16 cellular contexts compared by ENCODE assay signal in genomic region chr5:147439253-147439652, GRCh38.
A peak's percentile ranks its signal among the peaks of the same experiment; 100 is the strongest.
DNase-seq lines count a peak whose midpoint lies in the region; ATAC-seq and TF ChIP-seq lines count a peak whose summit lies in the region.
"Had no signal": no experiment of that assay in that cellular context is flagged by ENCODE, and none has a peak within 500 bp of the region (broad histone marks: within the 10 kb centered on the region; RNA-seq: fewer than 3 reads in every experiment).

No MANE protein-coding gene starts in this region.

- H3K79me1 ChIP-seq in mesendoderm (ENCODE audit: low read length), result peaks cover 2% of the 10 kb centered on the region

- no peak overlapping the region for H2AK5ac ChIP-seq in mesendoderm (ENCODE audit: low read length)

- H3K23ac ChIP-seq in mesendoderm (ENCODE audit: low read length), result no peak overlapping the region

- H3K18ac ChIP-seq in mesendoderm (ENCODE audit: low read length), result no peak overlapping the region

- no peak overlapping the region for H4K8ac ChIP-seq in mesendoderm (ENCODE audit: low read depth, low read length)

- no peaks in the 10 kb centered on the region for H3K9me3 Mint-ChIP-seq in activated CD8-positive, alpha-beta T cell treated with anti-CD3 and anti-CD28 coated beads for 36 hours
- H3K9me3 Mint-ChIP-seq: nephron had no signal

- ATAC-seq in right cardiac atrium (peak; percentile 50 to 58), left ventricle myocardium superior (no peak), HG03097 (IDR thresholded peaks at IDR 0.05; ENCODE audit: low FRiP score, unreplicated experiment) (no peak)
- no peak for ATAC-seq in activated CD8-positive, alpha-beta T cell treated with anti-CD3 and anti-CD28 coated beads for 36 hours

- H3K27ac ChIP-seq in right cardiac atrium (ENCODE audit: low read length) (peak overlapping the region; percentile 27), SJSA1 (peak overlapping the region; percentile 13; the same call in 1 of the 2 replicates), mesendoderm (ENCODE audit: low read depth, low read length) (no peak overlapping the region)
- H3K27ac ChIP-seq: right atrium auricular region, thoracic aorta, WERI-Rb-1 had no signal

- no peak overlapping the region for H2BK15ac ChIP-seq in mesendoderm (replicated peaks; ENCODE audit: low read depth)

- no peak overlapping the region for H3K56ac ChIP-seq in mesendoderm (ENCODE audit: low read length)

- POLR2A ChIA-PET in activated CD8-positive, alpha-beta T cell treated with anti-CD3 and anti-CD28 coated beads for 36 hours (lab: Charles Lee), result no interaction called here

- no peak overlapping the region for H4K5ac ChIP-seq in mesendoderm (ENCODE audit: low read length)

- intact Hi-C loops in right cardiac atrium (cut with DNase I) (no loop called here), left ventricle myocardium superior (cut with micrococcal nuclease) (no loop called here)
- intact Hi-C loops in activated CD8-positive, alpha-beta T cell treated with anti-CD3 and anti-CD28 coated beads for 36 hours (cut with micrococcal nuclease), result no loop called here

- H3K9me3 ChIP-seq in right cardiac atrium (ENCODE audit: control insufficient read depth, low read length) (no peaks in the 10 kb centered on the region), SJSA1 (replicated peaks) (no peaks in the 10 kb centered on the region)
- H3K9me3 ChIP-seq: right atrium auricular region, thoracic aorta had no signal

- H3K4me3 ChIP-seq in right cardiac atrium (ENCODE audit: low read length) (no peak overlapping the region), SJSA1 (no peak overlapping the region), foreskin fibroblast (ENCODE audit: low read depth in 1 of 2, low read length in 2 of 2) (no peak overlapping the region), mesendoderm (ENCODE audit: low read length) (no peak overlapping the region)
- H3K4me3 ChIP-seq: right atrium auricular region, thoracic aorta had no signal

- no peak overlapping the region for H2BK5ac ChIP-seq in mesendoderm (ENCODE audit: low read length)

- H3K27me3 Mint-ChIP-seq in activated CD8-positive, alpha-beta T cell treated with anti-CD3 and anti-CD28 coated beads for 36 hours, result peaks cover 18% of the 10 kb centered on the region

- H3K4me3 Mint-ChIP-seq in activated CD8-positive, alpha-beta T cell treated with anti-CD3 and anti-CD28 coated beads for 36 hours, result no peak overlapping the region
- H3K4me3 Mint-ChIP-seq: nephron had no signal

- H3K36me3 ChIP-seq in SJSA1 (no peaks in the 10 kb centered on the region), mesendoderm (ENCODE audit: control insufficient read depth, insufficient read depth, low read length) (no peaks in the 10 kb centered on the region)
- H3K36me3 ChIP-seq: right atrium auricular region, thoracic aorta had no signal

- no peaks in the 10 kb centered on the region for H3K4me1 Mint-ChIP-seq in activated CD8-positive, alpha-beta T cell treated with anti-CD3 and anti-CD28 coated beads for 36 hours (ENCODE audit: low read depth)

- H2BK120ac ChIP-seq in mesendoderm (ENCODE audit: low read depth, low read length), result no peak overlapping the region

- peaks cover 11% of the 10 kb centered on the region for H3K79me2 ChIP-seq in mesendoderm (ENCODE audit: control insufficient read depth, insufficient read depth, low read length)

- H3K9ac ChIP-seq in mesendoderm (ENCODE audit: low read length), result no peak overlapping the region

- no peak overlapping the region for H3K4ac ChIP-seq in mesendoderm (ENCODE audit: low read depth, low read length)

- WGBS in right cardiac atrium, result 80% methylated on average over 2 of the region's 2 CpGs
- 100% methylated on average over 1 of the region's 2 CpGs for WGBS in mesendoderm (ENCODE audit: extremely low coverage, insufficient coverage, low lambda C conversion rate)

- peaks cover 9% of the 10 kb centered on the region for H3K4me1 ChIP-seq in right cardiac atrium (ENCODE audit: control insufficient read depth, insufficient read depth, low read length)
- H3K4me1 ChIP-seq in SJSA1 (replicated peaks), result peaks cover 14% of the 10 kb centered on the region
- H3K4me1 ChIP-seq in mesendoderm (ENCODE audit: control insufficient read depth, low read depth, low read length), result peaks cover 3% of the 10 kb centered on the region

- CTCF ChIA-PET in activated CD8-positive, alpha-beta T cell treated with anti-CD3 and anti-CD28 coated beads for 36 hours (lab: Charles Lee), result no interaction called here

- TF ChIP-seq CTCF in foreskin fibroblast (IDR thresholded peaks at IDR 0.05; ENCODE audit: low read depth, low read length), result no peak
- TF ChIP-seq CTCF in activated CD8-positive, alpha-beta T cell treated with anti-CD3 and anti-CD28 coated beads for 36 hours (IDR thresholded peaks at IDR 0.05), result no peak

- no peak overlapping the region for H3K4me2 ChIP-seq in mesendoderm (ENCODE audit: low read length)

- no peaks in the 10 kb centered on the region for H3K36me3 Mint-ChIP-seq in activated CD8-positive, alpha-beta T cell treated with anti-CD3 and anti-CD28 coated beads for 36 hours (ENCODE audit: low read depth)

- DNase-seq in right cardiac atrium (no peak), left ventricle myocardium superior (no peak), SJSA1 (ENCODE audit: low read depth in 1 of 2, low spot score in 2 of 2) (peak; percentile 62 to 66), foreskin fibroblast (peak; percentile 37 to 41), COLO829 (ENCODE audit: low spot score) (no peak), mesendoderm (no peak)
- no peak for DNase-seq in activated CD8-positive, alpha-beta T cell treated with anti-CD3 and anti-CD28 coated beads for 36 hours
- DNase-seq: COR-L47; NCI-H1436; NCI-H446; stimulated activated CD4-positive, alpha-beta T cell treated with anti-CD3 and anti-CD28 coated beads, Interleukin-2, amount 100 ng/mL, for 24 hours; WERI-Rb-1 had no signal

- no peak overlapping the region for H3K27ac Mint-ChIP-seq in activated CD8-positive, alpha-beta T cell treated with anti-CD3 and anti-CD28 coated beads for 36 hours

- H3K27me3 ChIP-seq in right cardiac atrium (ENCODE audit: control insufficient read depth, insufficient read depth), result no peaks in the 10 kb centered on the region
- no peaks in the 10 kb centered on the region for H3K27me3 ChIP-seq in SJSA1 (replicated peaks)
- H3K27me3 ChIP-seq in mesendoderm (ENCODE audit: insufficient read depth, low read length, poor library complexity), result no peaks in the 10 kb centered on the region
- H3K27me3 ChIP-seq: right atrium auricular region had no signal

Comparison
In these comparisons a context has a peak if more than half of its experiments do, and no peak if none do; other contexts are left out.
1. ATAC-seq: peak in right cardiac atrium (2 of 2); none in left ventricle myocardium superior (single experiment), HG03097 (single experiment) and activated CD8-positive, alpha-beta T cell treated with anti-CD3 and anti-CD28 coated beads for 36 hours (single experiment).
2. DNase-seq: peak in SJSA1 (2 of 2) and foreskin fibroblast (2 of 2); none in right cardiac atrium (0 of 3), left ventricle myocardium superior (single experiment), COLO829 (single experiment), activated CD8-positive, alpha-beta T cell treated with anti-CD3 and anti-CD28 coated beads for 36 hours (single experiment) and mesendoderm (single experiment).